ENCODE assay signal across 9 cellular contexts in the genomic region with DNA sequence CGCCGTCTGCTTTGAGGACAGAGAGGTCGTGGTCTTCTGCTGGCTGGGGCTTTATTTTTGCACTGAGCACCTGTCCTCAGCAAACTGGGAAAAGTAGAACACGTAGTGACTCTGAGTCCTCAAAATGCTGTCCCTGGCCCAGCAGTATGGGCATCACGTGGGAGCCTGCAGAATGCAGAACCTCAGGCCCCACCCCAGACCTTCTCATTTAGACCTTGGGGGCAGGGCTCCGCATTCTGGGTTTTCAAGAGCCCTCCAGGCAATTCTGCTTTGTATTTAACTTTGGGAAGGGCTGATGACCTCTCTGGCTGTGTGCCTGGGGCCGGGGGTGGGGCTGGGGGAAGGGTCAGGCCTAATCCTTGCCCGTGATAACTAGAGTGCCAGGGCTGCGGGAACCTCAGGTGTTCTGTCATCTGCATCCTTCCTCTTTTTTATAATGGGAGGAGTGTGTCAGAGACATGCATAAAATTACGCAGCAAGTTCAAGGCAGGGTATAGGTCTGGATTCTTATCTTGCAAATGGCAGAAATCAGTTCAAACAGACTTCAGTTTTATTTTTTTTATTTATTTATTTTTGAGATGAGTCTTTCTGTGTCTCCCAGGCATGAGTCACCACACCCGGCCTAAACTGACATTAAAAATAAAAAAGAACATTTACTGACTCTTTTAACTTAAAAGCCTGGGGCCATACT. TPM values are rescaled to one million over a fixed set of nuclear protein-coding genes. Genes with fewer than 3 reads are reported as not detected.
DNase-seq lines count a peak whose midpoint lies in the region; ATAC-seq and TF ChIP-seq lines count a peak whose summit lies in the region.
"Had no signal": no experiment of that assay in that cellular context is flagged by ENCODE, and none has a peak within 500 bp of the region (broad histone marks: within the 10 kb centered on the region; RNA-seq: fewer than 3 reads in every experiment).

No MANE protein-coding gene starts in this region.

- no peak for TF ChIP-seq POLR2A in gastrocnemius medialis (IDR thresholded peaks at IDR 0.05)

- TF ChIP-seq CTCF in epithelial cell of esophagus (IDR thresholded peaks at IDR 0.05; ENCODE audit: insufficient read depth, low read depth, low read length, missing control alignments) (no peak), gastrocnemius medialis (IDR thresholded peaks at IDR 0.05 in 4 of 5, conservative IDR thresholded peaks at IDR 0.05 in 1 of 5) (no peak)

- peaks cover 49% of the 10 kb centered on the region for H3K4me1 ChIP-seq in NT2/D1 (ENCODE audit: insufficient read depth, insufficient read length)
- peaks cover 35 to 52% of the 10 kb centered on the region in 2 donors for H3K4me1 ChIP-seq in gastrocnemius medialis

- H3K4me3 ChIP-seq in H7 (ENCODE audit: insufficient read depth, low read depth, low read length) (no peak overlapping the region), NT2/D1 (ENCODE audit: insufficient read length, low read depth) (no peak overlapping the region), epithelial cell of esophagus (ENCODE audit: low read length) (no peak overlapping the region), gastrocnemius medialis (no peak overlapping the region)

- peak overlapping the region; percentile 42 to 97 (median 75) for H3K27ac ChIP-seq in gastrocnemius medialis

- peak overlapping the region; percentile 43 for H3K9ac ChIP-seq in NT2/D1 (ENCODE audit: insufficient read length, low read depth)

- intact Hi-C loops in gastrocnemius medialis (cut with DNase I; ENCODE audit: low total_unique reads): no loop called here

- H3K9me3 ChIP-seq in NT2/D1 (ENCODE audit: insufficient read depth, low read length) (no peaks in the 10 kb centered on the region), gastrocnemius medialis (no peaks in the 10 kb centered on the region)

- in situ Hi-C loops in gastrocnemius medialis (cut with MboI; ENCODE audit: low sequenced_read_pairs in 4 of 4): no loop called here

- ATAC-seq in gastrocnemius medialis: peak; percentile 44 to 65

- H3K27me3 ChIP-seq in H7 (ENCODE audit: control insufficient read depth, insufficient read depth, low read length): no peaks in the 10 kb centered on the region
- no peaks in the 10 kb centered on the region for H3K27me3 ChIP-seq in NT2/D1 (ENCODE audit: insufficient read depth, insufficient read length)
- H3K27me3 ChIP-seq in gastrocnemius medialis: no peaks in the 10 kb centered on the region

- H3K36me3 ChIP-seq in H7 (replicated peaks; ENCODE audit: control insufficient read depth, insufficient read depth, low read length): peaks cover 8% of the 10 kb centered on the region
- H3K36me3 ChIP-seq in NT2/D1 (ENCODE audit: insufficient read depth, insufficient read length, low read length): peaks cover 71% of the 10 kb centered on the region
- peaks cover 0 to 30% of the 10 kb centered on the region in 2 donors for H3K36me3 ChIP-seq in gastrocnemius medialis

- DNase-seq in H7 (peak; percentile 72), NT2/D1 (ENCODE audit: low read depth, low spot score) (no peak), epithelial cell of esophagus (ENCODE audit: low read depth) (peak; percentile 30), gastrocnemius medialis (peak in 1 of 2 donors; percentile 58), NCI-H345 (lab: John Stamatoyannopoulos, UW) (no peak), SW 1271 (lab: John Stamatoyannopoulos, UW) (no peak), DMS153 (lab: John Stamatoyannopoulos, UW) (no peak)
- DNase-seq: activated CD8-positive, alpha-beta memory T cell treated with anti-CD3 and anti-CD28 coated beads, Interleukin-2, amount 50 U/mL, for 48 hours; NCI-H1092 treated with DMSO at 0.1 percent for 48 hours had no signal

RNA-seq across cellular contexts. Expression of a gene that starts 11.1 kb away (rescaled TPM):
- total RNA-seq in H7 (2014; rRNA removed; shearing (Covaris generic)): 88.8 and 113 TPM in 2 replicates
- 100 to 1,000 TPM in 2 of 4 donors, 10 to 100 TPM in 2; 42.1 to 119 (median 88.7) TPM for total RNA-seq in gastrocnemius medialis

Comparison
In these comparisons a context has a peak if more than half of its experiments do, and no peak if none do; other contexts are left out.
1. DNase-seq: peak in H7 (single experiment) and epithelial cell of esophagus (single experiment); none in NT2/D1 (single experiment), NCI-H345 (single experiment), SW 1271 (0 of 2) and DMS153 (single experiment).